In the genomic region with DNA sequence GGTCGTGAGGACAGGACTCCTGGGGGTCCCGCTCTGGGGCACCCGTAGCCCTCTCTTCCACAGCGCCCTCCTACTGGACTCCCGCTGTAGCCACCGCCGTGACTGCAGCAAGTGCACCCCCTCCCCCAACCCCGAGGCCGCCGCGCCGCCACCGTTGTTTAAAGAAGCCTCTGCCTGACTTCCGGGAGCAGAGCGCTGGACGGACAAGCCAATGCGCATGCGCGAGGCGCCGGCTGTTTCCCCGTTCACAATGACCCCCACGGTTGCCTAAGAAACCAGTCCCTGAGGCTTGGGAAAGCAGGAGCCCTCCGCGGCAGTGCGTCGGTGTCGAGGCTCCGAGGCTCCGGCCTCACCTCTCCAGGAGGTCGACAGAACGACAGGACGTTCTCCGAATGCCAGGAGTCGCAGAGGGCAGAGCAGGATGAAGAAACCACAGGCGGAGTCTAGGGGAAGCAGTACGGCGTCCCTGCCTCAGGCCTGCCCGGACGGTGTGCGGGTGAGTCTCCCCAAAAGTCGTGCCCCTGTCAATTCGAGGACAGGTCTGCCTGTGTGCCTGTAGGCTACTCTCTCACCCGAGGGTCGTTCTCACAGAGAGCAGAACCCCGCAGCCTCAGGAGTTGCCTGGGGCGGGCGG, we compare ENCODE assay signal across 8 cellular contexts.
DNase-seq lines count a peak whose midpoint lies in the region; ATAC-seq, FAIRE-seq and TF ChIP-seq lines count a peak whose summit lies in the region.

No MANE protein-coding gene starts in this region.

- H3K36me3 ChIP-seq in CD8-positive, alpha-beta T cell (ENCODE audit: insufficient read depth, low read length): no peaks in the 10 kb centered on the region
- no peaks in the 10 kb centered on the region for H3K36me3 ChIP-seq in effector memory CD4-positive, alpha-beta T cell (ENCODE audit: control insufficient read depth, insufficient read depth, low read length)
- H3K36me3 ChIP-seq in pancreas (no peaks in the 10 kb centered on the region), testis (ENCODE audit: low read depth, missing control alignments) (no peaks in the 10 kb centered on the region)

- H3K27ac Mint-ChIP-seq in CD8-positive, alpha-beta T cell: no peak overlapping the region

- peak; percentile 22 for TF ChIP-seq POLR2A in testis (IDR thresholded peaks at IDR 0.05)

- peak in 6 of 7 experiments; percentile 17 to 53 (median 27) for DNase-seq in CD8-positive, alpha-beta T cell
- DNase-seq in effector memory CD4-positive, alpha-beta T cell: peak in 2 of 3 donors; percentile 4 to 6
- peak; percentile 49 to 79 (median 68) for DNase-seq in pancreas
- DNase-seq in testis: peak; percentile 88
- no peak for DNase-seq in NAMALWA (ENCODE audit: low spot score)
- no peak for DNase-seq in GOT3 (lab: John Stamatoyannopoulos, UW)

- peaks cover 3% of the 10 kb centered on the region for H3K4me1 Mint-ChIP-seq in CD8-positive, alpha-beta T cell (ENCODE audit: low read depth)

- WGBS in pancreas, 2 donors: 16 to 17% methylated on average over 48 of the region's 48 CpGs
- 18 to 27% methylated on average over 14 to 48 of the region's 48 CpGs for WGBS in testis, 2 donors

- no peaks in the 10 kb centered on the region for H3K9me3 ChIP-seq in CD8-positive, alpha-beta T cell (ENCODE audit: low read length)
- peaks cover 19% of the 10 kb centered on the region for H3K9me3 ChIP-seq in effector memory CD4-positive, alpha-beta T cell (ENCODE audit: control insufficient read depth, low read length)
- H3K9me3 ChIP-seq in pancreas: no peaks in the 10 kb centered on the region
- no peaks in the 10 kb centered on the region for H3K9me3 ChIP-seq in testis

- peaks cover 2% of the 10 kb centered on the region for H3K27me3 Mint-ChIP-seq in CD8-positive, alpha-beta T cell (ENCODE audit: low read depth)

- peak overlapping the region; percentile 75 for H3K4me3 Mint-ChIP-seq in CD8-positive, alpha-beta T cell

- H3K4me3 ChIP-seq in CD8-positive, alpha-beta T cell (ENCODE audit: low read depth, low read length): peak overlapping the region; percentile 33
- H3K4me3 ChIP-seq in effector memory CD4-positive, alpha-beta T cell (ENCODE audit: insufficient read depth, low read depth, low read length, poor library complexity, severe bottlenecking): peak overlapping the region; percentile 34
- H3K4me3 ChIP-seq in pancreas: peak overlapping the region in 2 of 4 donors; percentile 29
- peak overlapping the region; percentile 46 to 66 for H3K4me3 ChIP-seq in testis

- POLR2A ChIA-PET in CD8-positive, alpha-beta T cell (lab: Charles Lee): no interaction called here

- TF ChIP-seq CTCF in CD8-positive, alpha-beta T cell (IDR thresholded peaks at IDR 0.05): no peak
- TF ChIP-seq CTCF in VCaP (conservative IDR thresholded peaks at IDR 0.05) (no peak), pancreas (IDR thresholded peaks at IDR 0.05) (no peak), testis (IDR thresholded peaks at IDR 0.05) (no peak)

- CTCF ChIA-PET in CD8-positive, alpha-beta T cell (lab: Charles Lee): no interaction called here

- intact Hi-C loops in CD8-positive, alpha-beta T cell (cut with DNase I, micrococcal nuclease): no loop called here
- intact Hi-C loops in pancreas (cut with DNase I): no loop called here
- intact Hi-C loops in testis (cut with DNase I; ENCODE audit: low total_unique reads): no loop called here

- H3K27me3 ChIP-seq in CD8-positive, alpha-beta T cell (ENCODE audit: insufficient read depth, low read length): no peaks in the 10 kb centered on the region
- no peaks in the 10 kb centered on the region for H3K27me3 ChIP-seq in effector memory CD4-positive, alpha-beta T cell (replicated peaks; ENCODE audit: control insufficient read depth, insufficient read depth, low read length, poor library complexity, severe bottlenecking)
- H3K27me3 ChIP-seq in pancreas: no peaks in the 10 kb centered on the region
- H3K27me3 ChIP-seq in testis: no peaks in the 10 kb centered on the region

- no peak for ATAC-seq in CD8-positive, alpha-beta T cell
- ATAC-seq in pancreas: peak; percentile 83 to 88 (median 85)
- no peak for ATAC-seq in HG03025 (IDR thresholded peaks at IDR 0.05; ENCODE audit: low FRiP score, unreplicated experiment)

- H3K36me3 Mint-ChIP-seq in CD8-positive, alpha-beta T cell: peaks cover 14% of the 10 kb centered on the region

- no peak overlapping the region for H3K27ac ChIP-seq in CD8-positive, alpha-beta T cell (ENCODE audit: low read depth, low read length)
- H3K27ac ChIP-seq in VCaP: peak overlapping the region; percentile 80
- H3K27ac ChIP-seq in effector memory CD4-positive, alpha-beta T cell (ENCODE audit: insufficient read depth, low read length, poor library complexity, severe bottlenecking): no peak overlapping the region
- no peak overlapping the region for H3K27ac ChIP-seq in pancreas
- H3K27ac ChIP-seq in testis: peak overlapping the region in 1 of 2 donors; percentile 52

- no peaks in the 10 kb centered on the region for H3K4me1 ChIP-seq in CD8-positive, alpha-beta T cell (ENCODE audit: insufficient read depth, low read length)
- H3K4me1 ChIP-seq in effector memory CD4-positive, alpha-beta T cell (ENCODE audit: control insufficient read depth, insufficient read depth, low read length, poor library complexity, severe bottlenecking): no peaks in the 10 kb centered on the region
- H3K4me1 ChIP-seq in pancreas (no peaks in the 10 kb centered on the region), testis (no peaks in the 10 kb centered on the region)

- no peak for FAIRE-seq in pancreas (lab: Jason Lieb, UNC)

- peaks cover 13% of the 10 kb centered on the region for H3K9me3 Mint-ChIP-seq in CD8-positive, alpha-beta T cell

Comparison
In these comparisons a context has a peak if more than half of its experiments do, and no peak if none do; other contexts are left out.
1. ATAC-seq: peak in pancreas (4 of 4); none in CD8-positive, alpha-beta T cell (single experiment) and HG03025 (single experiment).
2. DNase-seq: peak in CD8-positive, alpha-beta T cell (6 of 7), effector memory CD4-positive, alpha-beta T cell (2 of 3), pancreas (6 of 6) and testis (single experiment); none in NAMALWA (single experiment) and GOT3 (single experiment).